Comparison of ENCODE assay signal across 27 cellular contexts in the genomic region with DNA sequence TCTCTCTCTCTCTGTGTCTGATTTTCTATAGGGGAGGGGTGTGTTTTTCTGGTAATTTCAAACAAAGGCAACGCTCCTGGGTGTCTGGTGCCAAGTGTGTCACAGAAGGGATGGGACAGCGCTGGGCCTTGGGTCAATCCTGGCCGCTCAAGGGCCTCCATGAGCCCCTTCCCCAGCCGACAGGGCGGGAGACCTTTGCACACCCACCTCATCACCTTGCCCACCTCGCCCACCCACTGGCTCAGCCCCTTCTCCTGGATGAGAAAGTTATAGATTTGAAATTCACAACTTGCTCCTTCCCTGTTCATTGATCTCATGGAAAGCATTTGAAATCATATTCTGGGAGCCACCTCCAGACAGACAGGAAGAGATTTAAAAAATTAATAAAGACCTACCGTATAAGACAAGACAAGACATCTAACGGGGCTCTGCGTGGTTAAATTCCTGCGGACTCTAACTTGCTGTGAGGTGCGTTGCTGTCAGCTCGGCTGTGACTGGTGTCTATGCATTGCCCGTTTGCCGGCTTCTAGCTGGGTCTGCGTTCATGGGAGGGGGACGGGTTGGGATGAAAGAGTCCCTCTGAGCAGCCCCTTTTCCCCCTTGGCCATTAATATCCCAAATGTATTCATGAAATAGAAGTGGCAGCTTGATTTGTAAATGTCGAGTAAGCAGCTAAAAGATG. TPM values are rescaled to one million over a fixed set of nuclear protein-coding genes. Genes with fewer than 3 reads are reported as not detected.
"Had no signal": no experiment of that assay in that cellular context is flagged by ENCODE, and none has a peak within 500 bp of the region (broad histone marks: within the 10 kb centered on the region; RNA-seq: fewer than 3 reads in every experiment).

No MANE protein-coding gene starts in this region.

- H3K27ac ChIP-seq: epithelial cell of prostate, gastrocnemius medialis, heart left ventricle, left lung, lower lobe of right lung, pancreas, right atrium auricular region, stomach, thyroid gland had no signal

- H3K9me3 ChIP-seq: gastrocnemius medialis, heart left ventricle, left lung, lower lobe of right lung, pancreas, right atrium auricular region, stomach, thyroid gland had no signal

- H3K27me3 ChIP-seq: pancreas, right atrium auricular region, thyroid gland had no signal

- H3K36me3 ChIP-seq: gastrocnemius medialis, heart left ventricle, left lung, lower lobe of right lung, pancreas, right atrium auricular region, stomach, thyroid gland had no signal

- H3K4me3 ChIP-seq: gastrocnemius medialis, heart left ventricle, left lung, lower lobe of right lung, pancreas, right atrium auricular region, smooth muscle cell, stomach, thyroid gland had no signal

- ATAC-seq: esophagus mucosa; gastrocnemius medialis; heart left ventricle; left cardiac atrium; left lung; lower lobe of right lung; natural killer cell; pancreas; sciatic nerve; stimulated activated effector memory CD8-positive, alpha-beta T cell treated with anti-CD3 and anti-CD28 coated beads, Interleukin-12 subunit alpha, Interleukin-12 subunit beta, amount 100 ng/mL, for 72 hours had no signal

- H3K4me1 ChIP-seq: gastrocnemius medialis, heart left ventricle, left lung, lower lobe of right lung, right atrium auricular region, thyroid gland had no signal

- DNase-seq: effector CD8-positive, alpha-beta T cell; endodermal cell; foreskin fibroblast; gastrocnemius medialis; heart left ventricle; hippocampal formation; left cardiac atrium; left lung; lower lobe of right lung; natural killer cell; occipital lobe; pancreas; stimulated activated CD4-positive, alpha-beta T cell treated with anti-CD3 and anti-CD28 coated beads, Interleukin-2, amount 100 ng/mL, for 24 hours; stimulated activated CD4-positive, alpha-beta T cell treated with anti-CD3 and anti-CD28 coated beads, Interleukin-4, amount 100 ng/mL, for 24 hours; stimulated activated naive CD4-positive, alpha-beta T cell treated with Interleukin-2 at 50 U/mL for 16 hours; stomach; thyroid gland; trophoblast cell had no signal

RNA-seq across cellular contexts. Expression of a gene that starts 27.0 kb away (rescaled TPM):
- total RNA-seq: esophagus mucosa, gastrocnemius medialis, kidney epithelial cell, left lung, lower lobe of right lung, mononuclear cell, natural killer cell, pancreas, right atrium auricular region, smooth muscle cell, subcutaneous adipose tissue, thyroid gland had no signal
- polyA plus RNA-seq: heart left ventricle, smooth muscle cell had no signal
